7 cellular contexts compared by ENCODE assay signal in the genomic region with DNA sequence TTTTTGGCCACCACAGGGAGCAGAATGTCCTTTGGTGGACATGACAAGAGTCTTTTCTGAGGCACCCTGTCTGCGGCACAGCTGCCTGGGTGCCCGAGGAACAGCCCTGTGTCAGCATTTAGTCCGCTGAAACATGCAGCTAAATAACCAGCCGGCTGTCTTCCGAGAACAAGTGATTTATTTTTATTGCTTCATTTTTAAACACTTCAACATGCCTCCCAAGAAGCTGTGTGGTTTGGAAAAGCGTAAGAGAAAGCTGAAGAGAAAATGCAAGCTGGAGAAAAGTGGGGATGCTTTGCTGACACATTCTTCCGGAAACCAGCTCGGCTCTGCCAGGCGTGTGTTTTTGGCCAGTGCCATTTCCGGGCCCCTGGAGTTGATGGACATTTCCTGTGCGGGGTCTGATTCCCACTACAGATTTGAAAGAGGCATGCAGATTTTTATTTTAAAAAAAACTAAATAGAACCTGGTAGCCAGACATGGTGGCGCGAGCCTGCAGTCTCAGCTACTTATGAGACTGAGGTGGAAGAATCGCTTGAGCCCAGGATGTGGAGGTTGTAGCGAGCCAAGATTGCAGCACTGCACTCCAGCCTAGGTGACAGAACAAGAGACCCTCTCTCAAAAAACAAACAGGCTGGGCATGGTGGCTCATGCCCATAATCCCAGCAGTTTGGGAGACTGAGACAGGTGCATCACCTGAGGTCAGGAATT.
DNase-seq lines count a peak whose midpoint lies in the region; ATAC-seq and TF ChIP-seq lines count a peak whose summit lies in the region.

No MANE protein-coding gene starts in this region.

- POLR2A ChIA-PET in HEK293 (lab: Yijun Ruan, JAX), result interaction anchor here (0.6 kb wide), 1 partner anchor 1041 kb away, joined by 3 read pairs; no protein-coding TSS in a partner anchor

- H3K9me3 ChIP-seq in HEK293 (ENCODE audit: control insufficient read depth, insufficient read depth, low read depth, low read length) (no peaks in the 10 kb centered on the region), gastrocnemius medialis (no peaks in the 10 kb centered on the region)

- CTCF ChIA-PET in HEK293 (lab: Yijun Ruan, JAX), result interaction anchor here (0.6 kb wide), 1 partner anchor 46 kb away, joined by 3 read pairs; no protein-coding TSS in a partner anchor

- DNase-seq in activated CD4-positive, alpha-beta T cell treated with anti-CD3 and anti-CD28 coated beads, Interleukin-2, amount 50 U/mL, for 48 hours, result peak; percentile 31 to 52
- DNase-seq in globus pallidus (ENCODE audit: low spot score), result peak; percentile 27
- peak in 1 of 2 donors; percentile 28 for DNase-seq in gastrocnemius medialis
- no peak for DNase-seq in NCI-H2107 treated with DMSO at 0.1 percent for 48 hours (lab: John Stamatoyannopoulos, UW; ENCODE audit: unreplicated experiment)
- no peak for DNase-seq in COLO668 (lab: John Stamatoyannopoulos, UW; ENCODE audit: unreplicated experiment)

- H3K4me3 ChIP-seq in HEK293 (ENCODE audit: low read depth, low read length) (no peak overlapping the region), gastrocnemius medialis (peak overlapping the region in 3 of 4 donors; percentile 2 to 33 (median 30))

- in situ Hi-C loops in gastrocnemius medialis (cut with MboI; ENCODE audit: low sequenced_read_pairs in 4 of 4), result loop anchor here in 2 of 4 donors (25.0 kb wide), 1 partner anchor 373 kb away; the partner anchor contains the start of gene MGAT5B (in 2 of the 2)

- intact Hi-C loops in gastrocnemius medialis (cut with DNase I; ENCODE audit: low total_unique reads), result no loop called here

- TF ChIP-seq POLR2A in gastrocnemius medialis (IDR thresholded peaks at IDR 0.05), result no peak

- H3K36me3 ChIP-seq in HEK293 (ENCODE audit: control insufficient read depth in 2 of 2, insufficient read depth in 1 of 2, low read length in 2 of 2) (no peaks in the 10 kb centered on the region), gastrocnemius medialis (no peaks in the 10 kb centered on the region)

- no peak for TF ChIP-seq CTCF in HEK293 (tag by site-specific recombination; IDR thresholded peaks at IDR 0.05)
- no peak for TF ChIP-seq CTCF in gastrocnemius medialis (IDR thresholded peaks at IDR 0.05 in 4 of 5, conservative IDR thresholded peaks at IDR 0.05 in 1 of 5)

- no peak overlapping the region for H3K27ac ChIP-seq in HEK293 (ENCODE audit: extremely low read depth, low read depth, low read length)
- H3K27ac ChIP-seq in gastrocnemius medialis, result peak overlapping the region in 2 of 4 donors; percentile 3 to 4

- no peaks in the 10 kb centered on the region for H3K4me1 ChIP-seq in HEK293 (ENCODE audit: control insufficient read depth, insufficient read depth, low read length)
- peaks cover 0 to 12% of the 10 kb centered on the region in 2 donors for H3K4me1 ChIP-seq in gastrocnemius medialis

- no peaks in the 10 kb centered on the region for H3K27me3 ChIP-seq in gastrocnemius medialis

- peak in 1 of 2 donors; percentile 45 for ATAC-seq in gastrocnemius medialis
- no peak for ATAC-seq in HG03565 (IDR thresholded peaks at IDR 0.05; ENCODE audit: unreplicated experiment)

TF ChIP-seq in HEK293, 187 proteins besides CTCF, POLR2A, EP300 and RAD21:
- TF ChIP-seq ZFHX2 (tag by site-specific recombination; conservative IDR thresholded peaks at IDR 0.05) (no peak), ZNF610 (tag by site-specific recombination; IDR thresholded peaks at IDR 0.05; ENCODE audit: borderline replicate concordance) (no peak), ZNF776 (tag by site-specific recombination; IDR thresholded peaks at IDR 0.05; ENCODE audit: borderline replicate concordance) (no peak), ZIC2 (tag by site-specific recombination; IDR thresholded peaks at IDR 0.05) (0 out of 2 replicates have a peak, but pooled peaks have one; percentile 16), ZNF423 (tag by site-specific recombination; IDR thresholded peaks at IDR 0.05) (no peak), TRIM28 (IDR thresholded peaks at IDR 0.05; ENCODE audit: borderline replicate concordance, low read length) (peak; percentile 61; the same call in 1 of the 2 replicates), ZNF585B (tag by site-specific recombination; IDR thresholded peaks at IDR 0.05) (peak; percentile 58), GLIS1 (tag by site-specific recombination; IDR thresholded peaks at IDR 0.05) (peak; percentile 58)

Comparison
In these comparisons a context has a peak if more than half of its experiments do, and no peak if none do; other contexts are left out.
1. DNase-seq: peak in activated CD4-positive, alpha-beta T cell treated with anti-CD3 and anti-CD28 coated beads, Interleukin-2, amount 50 U/mL, for 48 hours (2 of 2) and globus pallidus (single experiment); none in NCI-H2107 treated with DMSO at 0.1 percent for 48 hours (single experiment) and COLO668 (single experiment).